In genomic region chr1:236332092-236332758, GRCh38 we compare ENCODE assay signal across 23 cellular contexts. TPM values are rescaled to one million over a fixed set of nuclear protein-coding genes. Genes with fewer than 3 reads are reported as not detected.
DNase-seq lines count a peak whose midpoint lies in the region; ATAC-seq and TF ChIP-seq lines count a peak whose summit lies in the region.
"Had no signal": no experiment of that assay in that cellular context is flagged by ENCODE, and none has a peak within 500 bp of the region (broad histone marks: within the 10 kb centered on the region; RNA-seq: fewer than 3 reads in every experiment).

No MANE protein-coding gene starts in this region.

- H3K36me3 ChIP-seq in mucosa of descending colon (ENCODE audit: low read depth) (no peaks in the 10 kb centered on the region), mammary epithelial cell (ENCODE audit: insufficient read depth, low read length) (no peaks in the 10 kb centered on the region)

- ATAC-seq in mucosa of descending colon (peak; percentile 29), HG03045 (IDR thresholded peaks at IDR 0.05; ENCODE audit: unreplicated experiment) (no peak), left ventricle myocardium superior (no peak)
- ATAC-seq in stimulated activated naive CD8-positive, alpha-beta T cell treated with anti-CD3 and anti-CD28 coated beads, Interleukin-15, Interleukin-2, amounts not matched to agents 100 U/mL and 50 U/mL, for 24 hours, result no peak
- ATAC-seq: GM23338, T-cell had no signal

- H3K9me3 ChIP-seq in mucosa of descending colon (no peaks in the 10 kb centered on the region), mammary epithelial cell (replicated peaks; ENCODE audit: insufficient read depth, low read length) (no peaks in the 10 kb centered on the region)

- no peaks in the 10 kb centered on the region for H3K79me2 ChIP-seq in mammary epithelial cell (ENCODE audit: insufficient read depth, low read length)

- no peak overlapping the region for H3K4me2 ChIP-seq in mammary epithelial cell (ENCODE audit: insufficient read depth, low read depth, low read length)
- H3K4me2 ChIP-seq: GM23338, PC-9 had no signal

- dilution Hi-C loops in mammary epithelial cell (cut with HindIII; ENCODE audit: low sequenced_read_pairs), result no loop called here

- H3K27me3 ChIP-seq in mammary epithelial cell (ENCODE audit: insufficient read depth, low read length), result no peaks in the 10 kb centered on the region

- intact Hi-C loops in mucosa of descending colon (cut with DNase I, micrococcal nuclease), result no loop called here
- intact Hi-C loops in left ventricle myocardium superior (cut with micrococcal nuclease), result no loop called here
- intact Hi-C loops in mammary epithelial cell (cut with micrococcal nuclease), result no loop called here

- BruUV-seq in mammary epithelial cell (replicated peaks; lab: Mats Ljungman, UMichigan), result no TSS peak

- H3K4me1 ChIP-seq in mucosa of descending colon (ENCODE audit: low read depth) (no peaks in the 10 kb centered on the region), mammary epithelial cell (ENCODE audit: insufficient read depth, low read length) (no peaks in the 10 kb centered on the region)

- no peak overlapping the region for H3K27ac ChIP-seq in mammary epithelial cell (ENCODE audit: insufficient read depth, low read depth, low read length)
- H3K27ac ChIP-seq: PC-9, SK-N-MC had no signal

- DNase-seq in MV-4-11 (lab: John Stamatoyannopoulos, UW) (peak; percentile 88), SKM-1 (lab: John Stamatoyannopoulos, UW; ENCODE audit: unreplicated experiment) (peak; percentile 65), ecto neural progenitor cell (ENCODE audit: low spot score) (peak; percentile 13), mucosa of descending colon (no peak), left ventricle myocardium superior (no peak), mammary epithelial cell (no peak)
- no peak for DNase-seq in stimulated activated naive CD8-positive, alpha-beta T cell treated with anti-CD3 and anti-CD28 coated beads, Interleukin-15, Interleukin-2, amounts not matched to agents 100 U/mL and 50 U/mL, for 24 hours
- DNase-seq: CD4-positive, alpha-beta T cell; GDM1; HCEC 1CT; IMR-90; NCI-H1048; NCI-H1436 treated with DMSO at 0.1 percent for 48 hours; NCI-H2029; NCI-H226; NCI-H510A treated with DMSO at 0.1 percent for 48 hours; NCI-H748 treated with DMSO at 0.1 percent for 48 hours; PC-9; SHP77 treated with DMSO at 0.1 percent for 48 hours; T-cell had no signal

- CTCF ChIA-PET in mammary epithelial cell (lab: Charles Lee; ENCODE audit: low non-redundant PET), result no interaction called here

- H3K4me3 ChIP-seq in mucosa of descending colon (no peak overlapping the region), mammary epithelial cell (replicated peaks in 1 of 3; ENCODE audit: insufficient read depth in 1 of 3, low read depth in 2 of 3, low read length in 3 of 3) (no peak overlapping the region)
- H3K4me3 ChIP-seq: GM23338, PC-9, SK-N-MC had no signal

- H2AFZ ChIP-seq in mammary epithelial cell (ENCODE audit: low read depth, low read length), result no peak overlapping the region
- H2AFZ ChIP-seq: GM23338, PC-9 had no signal

- WGBS in mammary epithelial cell (ENCODE audit: low coverage, missing lambda C conversion rate), result 76% methylated on average over 16 of the region's 16 CpGs

- no peaks in the 10 kb centered on the region for H4K20me1 ChIP-seq in mammary epithelial cell (ENCODE audit: insufficient read depth, low read length)

- in situ Hi-C loops in mammary epithelial cell (cut with MboI; ENCODE audit: low sequenced_read_pairs in 2 of 2), result no loop called here

- TF ChIP-seq CTCF in mucosa of descending colon (IDR thresholded peaks at IDR 0.05) (no peak), mammary epithelial cell (conservative IDR thresholded peaks at IDR 0.05 in 1 of 2, IDR thresholded peaks at IDR 0.05 in 1 of 2; ENCODE audit: extremely low read depth in 1 of 2, insufficient read depth in 1 of 2, low read depth in 1 of 2, low read length in 2 of 2) (no peak)

- H3K9ac ChIP-seq in mammary epithelial cell (ENCODE audit: insufficient read depth, low read length), result no peak overlapping the region

RNA-seq across cellular contexts. Expression of gene ERO1B, which starts 50.5 kb away (rescaled TPM):
- 1 to 10 TPM; 1.6 to 8.4 (median 3.0) TPM for total RNA-seq in mucosa of descending colon
- total RNA-seq in left ventricle myocardium superior, result 8.6 TPM
- total RNA-seq in mammary epithelial cell, result 1 to 10 TPM; 3.5 to 4.0 TPM
- polyA plus RNA-seq in mammary epithelial cell, result 0.94 TPM
- 0.78 TPM for polyA minus RNA-seq in mammary epithelial cell
- total RNA-seq: PC-9 had no signal

Comparison
In these comparisons a context has a peak if more than half of its experiments do, and no peak if none do; other contexts are left out.
1. DNase-seq: peak in MV-4-11 (single experiment), SKM-1 (single experiment) and ecto neural progenitor cell (single experiment); none in mucosa of descending colon (0 of 3), stimulated activated naive CD8-positive, alpha-beta T cell treated with anti-CD3 and anti-CD28 coated beads, Interleukin-15, Interleukin-2, amounts not matched to agents 100 U/mL and 50 U/mL, for 24 hours (single experiment), left ventricle myocardium superior (single experiment) and mammary epithelial cell (single experiment).